Comparison of ENCODE assay signal across 8 cellular contexts in the genomic region with DNA sequence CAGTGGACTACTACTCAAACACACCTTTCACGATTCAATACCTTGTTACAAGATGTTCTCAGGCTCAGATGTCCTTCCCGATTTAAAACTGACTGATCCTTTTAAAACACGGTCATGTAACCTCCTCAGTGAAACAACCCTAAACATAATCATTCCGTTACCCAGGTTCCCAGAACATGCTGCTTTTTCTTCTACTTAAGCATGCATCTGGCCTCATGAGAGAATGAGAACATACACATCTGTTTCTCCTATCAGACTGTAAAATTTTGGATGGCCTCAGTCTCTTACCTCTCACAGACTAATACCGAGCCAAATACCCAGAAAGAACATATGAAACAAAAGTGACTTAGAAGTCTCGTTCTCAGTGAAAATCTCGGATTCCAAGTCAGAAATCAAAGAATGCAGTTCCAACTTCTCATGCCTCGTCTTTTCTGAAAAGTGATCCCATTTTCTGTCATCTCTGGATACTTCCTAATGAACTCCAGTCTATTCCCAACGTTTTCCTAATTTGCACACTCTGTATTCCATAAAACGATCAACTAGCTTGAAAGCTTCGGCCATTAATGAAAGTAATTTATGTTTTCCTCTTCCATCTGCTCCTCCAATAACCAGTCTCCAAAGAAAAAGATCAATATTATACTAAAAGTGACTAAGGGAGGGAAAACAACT. TPM values are rescaled to one million over a fixed set of nuclear protein-coding genes. Genes with fewer than 3 reads are reported as not detected.
DNase-seq lines count a peak whose midpoint lies in the region; ATAC-seq and TF ChIP-seq lines count a peak whose summit lies in the region.

No MANE protein-coding gene starts in this region.

- DNase-seq in GM12864 (ENCODE audit: low read depth) = no peak
- no peak for DNase-seq in RWPE2 (ENCODE audit: low spot score)
- peak; percentile 45 for DNase-seq in fibroblast of peridontal ligament (ENCODE audit: extremely low read depth)
- DNase-seq in retinal pigment epithelial cell (ENCODE audit: low read depth) = no peak
- DNase-seq in ureter (ENCODE audit: low spot score) = no peak
- no peak for DNase-seq in NCI-H128 (lab: John Stamatoyannopoulos, UW; ENCODE audit: unreplicated experiment)
- DNase-seq in NCI-H1105 treated with DMSO at 0.1 percent for 48 hours (lab: John Stamatoyannopoulos, UW) = no peak

- no peaks in the 10 kb centered on the region for H3K27me3 ChIP-seq in RWPE2 (ENCODE audit: insufficient read depth, poor library complexity, severe bottlenecking)

- no peak for TF ChIP-seq CTCF in GM12864 (IDR thresholded peaks at IDR 0.05; ENCODE audit: low read depth, low read length, missing control alignments)
- TF ChIP-seq CTCF in RWPE2 (IDR thresholded peaks at IDR 0.05; ENCODE audit: poor library complexity, severe bottlenecking) = no peak
- TF ChIP-seq CTCF in retinal pigment epithelial cell (conservative IDR thresholded peaks at IDR 0.05; ENCODE audit: low read depth, low read length) = no peak

- peaks cover 7% of the 10 kb centered on the region for H3K4me1 ChIP-seq in RWPE2 (ENCODE audit: insufficient read depth, poor library complexity, severe bottlenecking)

- no peak for ATAC-seq in RWPE2 (ENCODE audit: low read depth)
- ATAC-seq in GM21723 (IDR thresholded peaks at IDR 0.05; ENCODE audit: unreplicated experiment) = no peak

- peaks cover 19% of the 10 kb centered on the region for H3K36me3 ChIP-seq in RWPE2 (ENCODE audit: low read depth)

- H3K9me3 ChIP-seq in RWPE2 (ENCODE audit: severe bottlenecking) = no peaks in the 10 kb centered on the region

- H3K4me3 ChIP-seq in GM12864 (ENCODE audit: low read depth, low read length) (peak overlapping the region; percentile 67), RWPE2 (ENCODE audit: severe bottlenecking) (peak overlapping the region; percentile 76), retinal pigment epithelial cell (ENCODE audit: low read length) (peak overlapping the region; percentile 100)

- H3K27ac ChIP-seq in RWPE2 (ENCODE audit: poor library complexity, severe bottlenecking) = peak overlapping the region; percentile 63

RNA-seq across cellular contexts. Expression of gene SF3B1, which starts 0.9 kb away (rescaled TPM):
- 313 TPM for total RNA-seq in ureter

RNA-seq across cellular contexts. Expression of gene COQ10B, which starts 19.4 kb away (rescaled TPM):
- 23.0 TPM for total RNA-seq in ureter
